Comparison of ENCODE assay signal across 8 cellular contexts in genomic region chr11:72111803-72112540, GRCh38. TPM values are rescaled to one million over a fixed set of nuclear protein-coding genes. Genes with fewer than 3 reads are reported as not detected.
DNase-seq lines count a peak whose midpoint lies in the region; ATAC-seq and TF ChIP-seq lines count a peak whose summit lies in the region.

No MANE protein-coding gene starts in this region.

- peak; percentile 46 to 92 for TF ChIP-seq POLR2A in Peyer's patch (IDR thresholded peaks at IDR 0.05)

- peaks cover 6% of the 10 kb centered on the region for H3K36me3 Mint-ChIP-seq in natural killer cell treated with Interleukin-12 subunit alpha and Interleukin-12 subunit beta and Interleukin-15 and Interleukin-18, amount 100 ng/mL, for 72 hours

- peaks cover 21 to 30% of the 10 kb centered on the region in 2 donors for H3K4me1 Mint-ChIP-seq in natural killer cell treated with Interleukin-12 subunit alpha and Interleukin-12 subunit beta and Interleukin-15 and Interleukin-18, amount 100 ng/mL, for 72 hours (ENCODE audit: low read depth in 2 of 2)

- peaks cover 32% of the 10 kb centered on the region for H3K36me3 ChIP-seq in KOPT-K1 (ENCODE audit: insufficient read depth, low read length)
- H3K36me3 ChIP-seq in Peyer's patch: peaks cover 0 to 10% (median 0%) of the 10 kb centered on the region in 3 donors

- H3K27ac Mint-ChIP-seq in natural killer cell treated with Interleukin-12 subunit alpha and Interleukin-12 subunit beta and Interleukin-15 and Interleukin-18, amount 100 ng/mL, for 72 hours: peak overlapping the region; percentile 94 to 95

- peaks cover 10 to 12% of the 10 kb centered on the region in 2 donors for H3K27me3 Mint-ChIP-seq in natural killer cell treated with Interleukin-12 subunit alpha and Interleukin-12 subunit beta and Interleukin-15 and Interleukin-18, amount 100 ng/mL, for 72 hours

- peak; percentile 75 for ATAC-seq in GM21825 (IDR thresholded peaks at IDR 0.05; ENCODE audit: unreplicated experiment)
- ATAC-seq in natural killer cell treated with Interleukin-12 subunit alpha and Interleukin-12 subunit beta and Interleukin-15 and Interleukin-18, amount 100 ng/mL, for 72 hours: peak; percentile 95 to 96
- ATAC-seq in stimulated activated naive CD8-positive, alpha-beta T cell treated with anti-CD3 and anti-CD28 coated beads, Interleukin-15, Interleukin-2, amounts not matched to agents 100 U/mL and 50 U/mL, for 24 hours: peak; percentile 92

- TF ChIP-seq CTCF in Peyer's patch (IDR thresholded peaks at IDR 0.05): no peak
- TF ChIP-seq CTCF in fibroblast of the aortic adventitia (IDR thresholded peaks at IDR 0.05; ENCODE audit: insufficient read depth, low read length): no peak

- DNase-seq in EH (ENCODE audit: low read depth) (peak; percentile 100), Peyer's patch (peak; percentile 87 to 97 (median 91)), fibroblast of the aortic adventitia (ENCODE audit: low read depth) (peak; percentile 100)
- DNase-seq in activated T-helper 9 cell treated with anti-CD3 and anti-CD28 coated beads, Interleukin-2, amount 50 U/mL, for 16 hours (ENCODE audit: low read depth): peak; percentile 72
- DNase-seq in natural killer cell treated with Interleukin-12 subunit alpha and Interleukin-12 subunit beta and Interleukin-15 and Interleukin-18, amount 100 ng/mL, for 72 hours (ENCODE audit: low spot score): peak; percentile 94
- DNase-seq in stimulated activated naive CD8-positive, alpha-beta T cell treated with anti-CD3 and anti-CD28 coated beads, Interleukin-15, Interleukin-2, amounts not matched to agents 100 U/mL and 50 U/mL, for 24 hours: peak; percentile 84

- H3K27ac ChIP-seq in KOPT-K1 (ENCODE audit: low read depth, low read length, poor library complexity, severe bottlenecking) (peak overlapping the region; percentile 95), Peyer's patch (peak overlapping the region; percentile 92 to 99 (median 96))

- H3K9me3 ChIP-seq in KOPT-K1 (ENCODE audit: insufficient read depth, low read length, poor library complexity, severe bottlenecking) (no peaks in the 10 kb centered on the region), Peyer's patch (no peaks in the 10 kb centered on the region)

- H3K4me3 ChIP-seq in Peyer's patch: peak overlapping the region; percentile 61 to 83 (median 71)
- peak overlapping the region; percentile 88 for H3K4me3 ChIP-seq in fibroblast of the aortic adventitia (ENCODE audit: low read depth, low read length)

- peaks cover 0 to 15% (median 3%) of the 10 kb centered on the region in 4 donors for H3K4me1 ChIP-seq in Peyer's patch

- H3K9me3 Mint-ChIP-seq in natural killer cell treated with Interleukin-12 subunit alpha and Interleukin-12 subunit beta and Interleukin-15 and Interleukin-18, amount 100 ng/mL, for 72 hours: no peaks in the 10 kb centered on the region

- peak overlapping the region; percentile 88 for H3K4me3 Mint-ChIP-seq in natural killer cell treated with Interleukin-12 subunit alpha and Interleukin-12 subunit beta and Interleukin-15 and Interleukin-18, amount 100 ng/mL, for 72 hours

- no peaks in the 10 kb centered on the region for H3K27me3 ChIP-seq in Peyer's patch

RNA-seq across cellular contexts. Expression of gene ANAPC15, which starts 0.5 kb away (rescaled TPM):
- total RNA-seq in Peyer's patch (10 to 100 TPM; 24.5 to 56.1 (median 43.0) TPM), fibroblast of the aortic adventitia (ENCODE audit: low replicate concordance) (24.5 and 49.5 TPM in 2 replicates)
- 10 to 100 TPM; 37.4 to 37.7 TPM for total RNA-seq in natural killer cell treated with Interleukin-12 subunit alpha and Interleukin-12 subunit beta and Interleukin-15 and Interleukin-18, amount 100 ng/mL, for 72 hours

RNA-seq across cellular contexts. Expression of gene TOMT, which starts 6.2 kb away (rescaled TPM):
- total RNA-seq in Peyer's patch (not detected), fibroblast of the aortic adventitia (ENCODE audit: low replicate concordance) (not detected in 2 replicates)
- total RNA-seq in natural killer cell treated with Interleukin-12 subunit alpha and Interleukin-12 subunit beta and Interleukin-15 and Interleukin-18, amount 100 ng/mL, for 72 hours: under 1 TPM in 1 of 2 donors, not detected in 1; 0.45 TPM

RNA-seq across cellular contexts. Expression of gene LAMTOR1, which starts 8.9 kb away (rescaled TPM):
- total RNA-seq in Peyer's patch: 100 to 1,000 TPM in 1 of 4 donors, 10 to 100 TPM in 3; 86.6 to 132 (median 88.1) TPM
- 99.0 and 220 TPM in 2 replicates for total RNA-seq in fibroblast of the aortic adventitia (ENCODE audit: low replicate concordance)
- total RNA-seq in natural killer cell treated with Interleukin-12 subunit alpha and Interleukin-12 subunit beta and Interleukin-15 and Interleukin-18, amount 100 ng/mL, for 72 hours: 10 to 100 TPM; 65.7 to 66.9 TPM

RNA-seq across cellular contexts. Expression of gene FOLR3, which starts 23.6 kb away (rescaled TPM):
- total RNA-seq in Peyer's patch (not detected), fibroblast of the aortic adventitia (ENCODE audit: low replicate concordance) (0.90 TPM in 1 of 2 replicates, not detected in the other)
- total RNA-seq in natural killer cell treated with Interleukin-12 subunit alpha and Interleukin-12 subunit beta and Interleukin-15 and Interleukin-18, amount 100 ng/mL, for 72 hours: not detected

RNA-seq across cellular contexts. Expression of gene LRRC51, which starts 31.3 kb away (rescaled TPM):
- total RNA-seq in Peyer's patch (1 to 10 TPM; 2.8 to 7.4 (median 6.0) TPM), fibroblast of the aortic adventitia (ENCODE audit: low replicate concordance) (0.98 and 8.9 TPM in 2 replicates)
- total RNA-seq in natural killer cell treated with Interleukin-12 subunit alpha and Interleukin-12 subunit beta and Interleukin-15 and Interleukin-18, amount 100 ng/mL, for 72 hours: 1 to 10 TPM; 3.5 to 7.2 TPM

Comparison
In these comparisons a context has a peak if more than half of its experiments do, and no peak if none do; other contexts are left out.
1. Peak in every context shown above with its lines: DNase-seq, ATAC-seq, H3K4me3 ChIP-seq and H3K27ac ChIP-seq.